Comparison of ENCODE assay signal across 2 cellular contexts in the genomic region with DNA sequence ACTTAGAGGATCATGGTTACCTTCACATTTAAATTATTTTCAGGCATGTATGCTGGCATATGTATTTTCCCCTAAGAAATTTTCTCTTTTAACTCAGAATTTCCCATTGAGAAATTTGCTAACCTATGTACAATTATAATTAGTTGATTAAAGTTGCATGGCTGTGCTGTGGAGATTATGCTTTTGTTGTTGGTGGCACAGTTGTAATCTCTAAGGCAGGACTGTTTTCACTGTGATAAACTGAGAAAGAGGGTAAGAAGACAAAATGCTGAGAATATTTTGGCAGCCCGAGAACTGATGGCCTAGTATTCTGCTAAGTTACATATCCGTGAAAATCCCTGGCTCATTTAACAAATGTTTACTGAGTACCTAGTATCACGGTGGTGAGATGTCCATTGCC.
TF ChIP-seq lines count a peak whose summit lies in the region.

No MANE protein-coding gene starts in this region.

TF ChIP-seq in IMR-90, 13 proteins besides CTCF, POLR2A, EP300 and RAD21:
- no peak for TF ChIP-seq BHLHE40 (IDR thresholded peaks at IDR 0.05; ENCODE audit: low read depth, low read length)
- TF ChIP-seq MAZ (IDR thresholded peaks at IDR 0.05; ENCODE audit: borderline replicate concordance, low read depth, low read length): no peak
- TF ChIP-seq CHD1 (IDR thresholded peaks at IDR 0.05; ENCODE audit: low read depth, low read length): no peak
- no peak for TF ChIP-seq NFE2L2 (IDR thresholded peaks at IDR 0.05; ENCODE audit: low read depth, low read length)
- TF ChIP-seq, protein P1, sequence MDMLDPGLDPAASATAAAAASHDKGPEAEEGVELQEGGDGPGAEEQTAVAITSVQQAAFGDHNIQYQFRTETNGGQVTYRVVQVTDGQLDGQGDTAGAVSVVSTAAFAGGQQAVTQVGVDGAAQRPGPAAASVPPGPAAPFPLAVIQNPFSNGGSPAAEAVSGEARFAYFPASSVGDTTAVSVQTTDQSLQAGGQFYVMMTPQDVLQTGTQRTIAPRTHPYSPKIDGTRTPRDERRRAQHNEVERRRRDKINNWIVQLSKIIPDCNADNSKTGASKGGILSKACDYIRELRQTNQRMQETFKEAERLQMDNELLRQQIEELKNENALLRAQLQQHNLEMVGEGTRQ (IDR thresholded peaks at IDR 0.05; ENCODE audit: low read depth, low read length): no peak
- TF ChIP-seq RCOR1 (IDR thresholded peaks at IDR 0.05; ENCODE audit: insufficient replicate concordance, low read length): no peak
- TF ChIP-seq SMC3 (IDR thresholded peaks at IDR 0.05; ENCODE audit: low read depth, low read length): no peak
- TF ChIP-seq, protein P2, sequence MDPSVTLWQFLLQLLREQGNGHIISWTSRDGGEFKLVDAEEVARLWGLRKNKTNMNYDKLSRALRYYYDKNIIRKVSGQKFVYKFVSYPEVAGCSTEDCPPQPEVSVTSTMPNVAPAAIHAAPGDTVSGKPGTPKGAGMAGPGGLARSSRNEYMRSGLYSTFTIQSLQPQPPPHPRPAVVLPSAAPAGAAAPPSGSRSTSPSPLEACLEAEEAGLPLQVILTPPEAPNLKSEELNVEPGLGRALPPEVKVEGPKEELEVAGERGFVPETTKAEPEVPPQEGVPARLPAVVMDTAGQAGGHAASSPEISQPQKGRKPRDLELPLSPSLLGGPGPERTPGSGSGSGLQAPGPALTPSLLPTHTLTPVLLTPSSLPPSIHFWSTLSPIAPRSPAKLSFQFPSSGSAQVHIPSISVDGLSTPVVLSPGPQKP (IDR thresholded peaks at IDR 0.05; ENCODE audit: borderline replicate concordance, low read depth, low read length): no peak
- no peak for TF ChIP-seq MAFK (IDR thresholded peaks at IDR 0.05; ENCODE audit: low read depth, low read length)
TF ChIP-seq in IMR-90: peak in this region for 0.

TF ChIP-seq in K562, 482 proteins besides CTCF, POLR2A, EP300 and RAD21 (continues in another document):
- TF ChIP-seq CBFA2T2 (conservative IDR thresholded peaks at IDR 0.05) (peak; percentile 24; the same call in 1 of the 2 replicates), DPF2 (IDR thresholded peaks at IDR 0.05) (peak; percentile 16; the same call in 1 of the 2 replicates), TCF3 (CRISPR knock-in tag; IDR thresholded peaks at IDR 0.05) (peak; percentile 40), CCAR2 (IDR thresholded peaks at IDR 0.05; ENCODE audit: low read depth, low read length) (no peak), CREB1 (IDR thresholded peaks at IDR 0.05) (no peak), CREB1 (CRISPR knock-in tag; IDR thresholded peaks at IDR 0.05) (no peak), ZNF253 (CRISPR knock-in tag; conservative IDR thresholded peaks at IDR 0.05) (no peak), CBFA2T3 (IDR thresholded peaks at IDR 0.05) (peak; percentile 69), DDX20 (tag; IDR thresholded peaks at IDR 0.05; ENCODE audit: low read depth) (no peak), NBN (IDR thresholded peaks at IDR 0.05; ENCODE audit: low read depth) (no peak), NCOR1 (IDR thresholded peaks at IDR 0.05) (peak; percentile 12; the same call in 1 of the 2 replicates), ARID1B (IDR thresholded peaks at IDR 0.05) (peak; percentile 66; the same call in 1 of the 2 replicates), TEAD4 (IDR thresholded peaks at IDR 0.05; ENCODE audit: low read length) (peak; percentile 40; the same call in 1 of the 2 replicates), TEAD4 (CRISPR knock-in tag; IDR thresholded peaks at IDR 0.05; ENCODE audit: borderline replicate concordance) (no peak), SMARCA4 (IDR thresholded peaks at IDR 0.05) (0 out of 2 replicates have a peak, but pooled peaks have one; percentile 33), ZNF282 (CRISPR knock-in tag; IDR thresholded peaks at IDR 0.05) (no peak), EP400 (IDR thresholded peaks at IDR 0.05) (no peak), HSF4 (CRISPR knock-in tag; IDR thresholded peaks at IDR 0.05; ENCODE audit: borderline replicate concordance) (no peak)
- TF ChIP-seq, protein P3, sequence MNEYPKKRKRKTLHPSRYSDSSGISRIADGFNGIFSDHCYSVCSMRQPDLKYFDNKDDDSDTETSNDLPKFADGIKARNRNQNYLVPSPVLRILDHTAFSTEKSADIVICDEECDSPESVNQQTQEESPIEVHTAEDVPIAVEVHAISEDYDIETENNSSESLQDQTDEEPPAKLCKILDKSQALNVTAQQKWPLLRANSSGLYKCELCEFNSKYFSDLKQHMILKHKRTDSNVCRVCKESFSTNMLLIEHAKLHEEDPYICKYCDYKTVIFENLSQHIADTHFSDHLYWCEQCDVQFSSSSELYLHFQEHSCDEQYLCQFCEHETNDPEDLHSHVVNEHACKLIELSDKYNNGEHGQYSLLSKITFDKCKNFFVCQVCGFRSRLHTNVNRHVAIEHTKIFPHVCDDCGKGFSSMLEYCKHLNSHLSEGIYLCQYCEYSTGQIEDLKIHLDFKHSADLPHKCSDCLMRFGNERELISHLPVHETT (CRISPR knock-in tag; conservative IDR thresholded peaks at IDR 0.05 in 1 of 2, IDR thresholded peaks at IDR 0.05 in 1 of 2): no peak
- TF ChIP-seq, protein P4, sequence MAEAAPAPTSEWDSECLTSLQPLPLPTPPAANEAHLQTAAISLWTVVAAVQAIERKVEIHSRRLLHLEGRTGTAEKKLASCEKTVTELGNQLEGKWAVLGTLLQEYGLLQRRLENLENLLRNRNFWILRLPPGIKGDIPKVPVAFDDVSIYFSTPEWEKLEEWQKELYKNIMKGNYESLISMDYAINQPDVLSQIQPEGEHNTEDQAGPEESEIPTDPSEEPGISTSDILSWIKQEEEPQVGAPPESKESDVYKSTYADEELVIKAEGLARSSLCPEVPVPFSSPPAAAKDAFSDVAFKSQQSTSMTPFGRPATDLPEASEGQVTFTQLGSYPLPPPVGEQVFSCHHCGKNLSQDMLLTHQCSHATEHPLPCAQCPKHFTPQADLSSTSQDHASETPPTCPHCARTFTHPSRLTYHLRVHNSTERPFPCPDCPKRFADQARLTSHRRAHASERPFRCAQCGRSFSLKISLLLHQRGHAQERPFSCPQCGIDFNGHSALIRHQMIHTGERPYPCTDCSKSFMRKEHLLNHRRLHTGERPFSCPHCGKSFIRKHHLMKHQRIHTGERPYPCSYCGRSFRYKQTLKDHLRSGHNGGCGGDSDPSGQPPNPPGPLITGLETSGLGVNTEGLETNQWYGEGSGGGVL (CRISPR knock-in tag; IDR thresholded peaks at IDR 0.05): no peak
- TF ChIP-seq, protein P5, sequence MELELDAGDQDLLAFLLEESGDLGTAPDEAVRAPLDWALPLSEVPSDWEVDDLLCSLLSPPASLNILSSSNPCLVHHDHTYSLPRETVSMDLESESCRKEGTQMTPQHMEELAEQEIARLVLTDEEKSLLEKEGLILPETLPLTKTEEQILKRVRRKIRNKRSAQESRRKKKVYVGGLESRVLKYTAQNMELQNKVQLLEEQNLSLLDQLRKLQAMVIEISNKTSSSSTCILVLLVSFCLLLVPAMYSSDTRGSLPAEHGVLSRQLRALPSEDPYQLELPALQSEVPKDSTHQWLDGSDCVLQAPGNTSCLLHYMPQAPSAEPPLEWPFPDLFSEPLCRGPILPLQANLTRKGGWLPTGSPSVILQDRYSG (tag; conservative IDR thresholded peaks at IDR 0.05; ENCODE audit: low read depth): no peak
- TF ChIP-seq, protein P6, sequence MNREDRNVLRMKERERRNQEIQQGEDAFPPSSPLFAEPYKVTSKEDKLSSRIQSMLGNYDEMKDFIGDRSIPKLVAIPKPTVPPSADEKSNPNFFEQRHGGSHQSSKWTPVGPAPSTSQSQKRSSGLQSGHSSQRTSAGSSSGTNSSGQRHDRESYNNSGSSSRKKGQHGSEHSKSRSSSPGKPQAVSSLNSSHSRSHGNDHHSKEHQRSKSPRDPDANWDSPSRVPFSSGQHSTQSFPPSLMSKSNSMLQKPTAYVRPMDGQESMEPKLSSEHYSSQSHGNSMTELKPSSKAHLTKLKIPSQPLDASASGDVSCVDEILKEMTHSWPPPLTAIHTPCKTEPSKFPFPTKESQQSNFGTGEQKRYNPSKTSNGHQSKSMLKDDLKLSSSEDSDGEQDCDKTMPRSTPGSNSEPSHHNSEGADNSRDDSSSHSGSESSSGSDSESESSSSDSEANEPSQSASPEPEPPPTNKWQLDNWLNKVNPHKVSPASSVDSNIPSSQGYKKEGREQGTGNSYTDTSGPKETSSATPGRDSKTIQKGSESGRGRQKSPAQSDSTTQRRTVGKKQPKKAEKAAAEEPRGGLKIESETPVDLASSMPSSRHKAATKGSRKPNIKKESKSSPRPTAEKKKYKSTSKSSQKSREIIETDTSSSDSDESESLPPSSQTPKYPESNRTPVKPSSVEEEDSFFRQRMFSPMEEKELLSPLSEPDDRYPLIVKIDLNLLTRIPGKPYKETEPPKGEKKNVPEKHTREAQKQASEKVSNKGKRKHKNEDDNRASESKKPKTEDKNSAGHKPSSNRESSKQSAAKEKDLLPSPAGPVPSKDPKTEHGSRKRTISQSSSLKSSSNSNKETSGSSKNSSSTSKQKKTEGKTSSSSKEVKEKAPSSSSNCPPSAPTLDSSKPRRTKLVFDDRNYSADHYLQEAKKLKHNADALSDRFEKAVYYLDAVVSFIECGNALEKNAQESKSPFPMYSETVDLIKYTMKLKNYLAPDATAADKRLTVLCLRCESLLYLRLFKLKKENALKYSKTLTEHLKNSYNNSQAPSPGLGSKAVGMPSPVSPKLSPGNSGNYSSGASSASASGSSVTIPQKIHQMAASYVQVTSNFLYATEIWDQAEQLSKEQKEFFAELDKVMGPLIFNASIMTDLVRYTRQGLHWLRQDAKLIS (CRISPR knock-in tag; IDR thresholded peaks at IDR 0.05): no peak
- TF ChIP-seq, protein P7, sequence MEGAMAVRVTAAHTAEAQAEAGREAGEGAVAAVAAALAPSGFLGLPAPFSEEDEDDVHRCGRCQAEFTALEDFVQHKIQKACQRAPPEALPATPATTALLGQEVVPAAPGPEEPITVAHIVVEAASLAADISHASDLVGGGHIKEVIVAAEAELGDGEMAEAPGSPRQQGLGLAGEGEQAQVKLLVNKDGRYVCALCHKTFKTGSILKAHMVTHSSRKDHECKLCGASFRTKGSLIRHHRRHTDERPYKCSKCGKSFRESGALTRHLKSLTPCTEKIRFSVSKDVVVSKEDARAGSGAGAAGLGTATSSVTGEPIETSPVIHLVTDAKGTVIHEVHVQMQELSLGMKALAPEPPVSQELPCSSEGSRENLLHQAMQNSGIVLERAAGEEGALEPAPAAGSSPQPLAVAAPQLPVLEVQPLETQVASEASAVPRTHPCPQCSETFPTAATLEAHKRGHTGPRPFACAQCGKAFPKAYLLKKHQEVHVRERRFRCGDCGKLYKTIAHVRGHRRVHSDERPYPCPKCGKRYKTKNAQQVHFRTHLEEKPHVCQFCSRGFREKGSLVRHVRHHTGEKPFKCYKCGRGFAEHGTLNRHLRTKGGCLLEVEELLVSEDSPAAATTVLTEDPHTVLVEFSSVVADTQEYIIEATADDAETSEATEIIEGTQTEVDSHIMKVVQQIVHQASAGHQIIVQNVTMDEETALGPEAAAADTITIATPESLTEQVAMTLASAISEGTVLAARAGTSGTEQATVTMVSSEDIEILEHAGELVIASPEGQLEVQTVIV (CRISPR knock-in tag; IDR thresholded peaks at IDR 0.05; ENCODE audit: borderline replicate concordance): no peak
- TF ChIP-seq, protein P8, sequence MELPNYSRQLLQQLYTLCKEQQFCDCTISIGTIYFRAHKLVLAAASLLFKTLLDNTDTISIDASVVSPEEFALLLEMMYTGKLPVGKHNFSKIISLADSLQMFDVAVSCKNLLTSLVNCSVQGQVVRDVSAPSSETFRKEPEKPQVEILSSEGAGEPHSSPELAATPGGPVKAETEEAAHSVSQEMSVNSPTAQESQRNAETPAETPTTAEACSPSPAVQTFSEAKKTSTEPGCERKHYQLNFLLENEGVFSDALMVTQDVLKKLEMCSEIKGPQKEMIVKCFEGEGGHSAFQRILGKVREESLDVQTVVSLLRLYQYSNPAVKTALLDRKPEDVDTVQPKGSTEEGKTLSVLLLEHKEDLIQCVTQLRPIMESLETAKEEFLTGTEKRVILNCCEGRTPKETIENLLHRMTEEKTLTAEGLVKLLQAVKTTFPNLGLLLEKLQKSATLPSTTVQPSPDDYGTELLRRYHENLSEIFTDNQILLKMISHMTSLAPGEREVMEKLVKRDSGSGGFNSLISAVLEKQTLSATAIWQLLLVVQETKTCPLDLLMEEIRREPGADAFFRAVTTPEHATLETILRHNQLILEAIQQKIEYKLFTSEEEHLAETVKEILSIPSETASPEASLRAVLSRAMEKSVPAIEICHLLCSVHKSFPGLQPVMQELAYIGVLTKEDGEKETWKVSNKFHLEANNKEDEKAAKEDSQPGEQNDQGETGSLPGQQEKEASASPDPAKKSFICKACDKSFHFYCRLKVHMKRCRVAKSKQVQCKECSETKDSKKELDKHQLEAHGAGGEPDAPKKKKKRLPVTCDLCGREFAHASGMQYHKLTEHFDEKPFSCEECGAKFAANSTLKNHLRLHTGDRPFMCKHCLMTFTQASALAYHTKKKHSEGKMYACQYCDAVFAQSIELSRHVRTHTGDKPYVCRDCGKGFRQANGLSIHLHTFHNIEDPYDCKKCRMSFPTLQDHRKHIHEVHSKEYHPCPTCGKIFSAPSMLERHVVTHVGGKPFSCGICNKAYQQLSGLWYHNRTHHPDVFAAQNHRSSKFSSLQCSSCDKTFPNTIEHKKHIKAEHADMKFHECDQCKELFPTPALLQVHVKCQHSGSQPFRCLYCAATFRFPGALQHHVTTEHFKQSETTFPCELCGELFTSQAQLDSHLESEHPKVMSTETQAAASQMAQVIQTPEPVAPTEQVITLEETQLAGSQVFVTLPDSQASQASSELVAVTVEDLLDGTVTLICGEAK (IDR thresholded peaks at IDR 0.05): 0 out of 2 replicates have a peak, but pooled peaks have one; percentile 31
- TF ChIP-seq, protein P8 (CRISPR knock-in tag; IDR thresholded peaks at IDR 0.05): no peak
